ENCODE assay signal across 13 cellular contexts in genomic region chr22:30017824-30018223, GRCh38.
DNase-seq lines count a peak whose midpoint lies in the region; ATAC-seq and TF ChIP-seq lines count a peak whose summit lies in the region.
"Had no signal": no experiment of that assay in that cellular context is flagged by ENCODE, and none has a peak within 500 bp of the region (broad histone marks: within the 10 kb centered on the region; RNA-seq: fewer than 3 reads in every experiment).

No MANE protein-coding gene starts in this region.

- TF ChIP-seq CTCF in heart left ventricle (IDR thresholded peaks at IDR 0.05) (no peak), IMR-90 (conservative IDR thresholded peaks at IDR 0.05; ENCODE audit: low read depth, low read length) (no peak)

- intact Hi-C loops in Right ventricle myocardium inferior (cut with DNase I) (no loop called here), heart left ventricle (cut with DNase I) (no loop called here), IMR-90 (cut with micrococcal nuclease) (no loop called here)

- H3K18ac ChIP-seq in IMR-90 (ENCODE audit: low read depth, low read length) (no peak overlapping the region), mesenchymal stem cell (ENCODE audit: low read depth in 1 of 2, low read length in 2 of 2) (no peak overlapping the region)

- H4K5ac ChIP-seq in IMR-90 (ENCODE audit: low read depth, low read length) = no peak overlapping the region

- peaks cover 0 to 100% (median 98%) of the 10 kb centered on the region in 9 donors for H3K36me3 ChIP-seq in heart left ventricle
- H3K36me3 ChIP-seq in IMR-90 (ENCODE audit: control insufficient read depth, insufficient read depth, low read length) = peaks cover 68% of the 10 kb centered on the region
- H3K36me3 ChIP-seq in mesenchymal stem cell (ENCODE audit: control insufficient read depth in 1 of 2, insufficient read depth in 2 of 2, low read depth in 1 of 2, low read length in 2 of 2) = peaks cover 77 to 83% of the 10 kb centered on the region in 2 experiments

- H3K4me1 ChIP-seq in heart left ventricle = peaks cover 0 to 17% (median 2%) of the 10 kb centered on the region in 12 donors
- H3K4me1 ChIP-seq in IMR-90 (ENCODE audit: control insufficient read depth, insufficient read depth, low read length) = peaks cover 25% of the 10 kb centered on the region
- H3K4me1 ChIP-seq in mesenchymal stem cell (ENCODE audit: control insufficient read depth, insufficient read depth, low read depth, low read length) = peaks cover 11% of the 10 kb centered on the region
- H3K4me1 ChIP-seq: Caco-2 had no signal

- H2BK5ac ChIP-seq in IMR-90 (ENCODE audit: low read depth, low read length, poor library complexity, severe bottlenecking) (peak overlapping the region; percentile 68), mesenchymal stem cell (ENCODE audit: low read depth, low read length, poor library complexity, severe bottlenecking) (no peak overlapping the region)

- H2BK12ac ChIP-seq in mesenchymal stem cell (ENCODE audit: low read length in 2 of 2) = no peak overlapping the region

- POLR2A ChIA-PET in IMR-90 (lab: Charles Lee; ENCODE audit: unreplicated experiment) = no interaction called here

- H3K56ac ChIP-seq in IMR-90 (ENCODE audit: extremely low read depth, insufficient read depth, low read length) = no peak overlapping the region

- H3K9me3 ChIP-seq in heart left ventricle (no peaks in the 10 kb centered on the region), IMR-90 (ENCODE audit: control insufficient read depth, insufficient read depth, low read length) (no peaks in the 10 kb centered on the region), mesenchymal stem cell (ENCODE audit: control insufficient read depth, low read length) (no peaks in the 10 kb centered on the region)
- H3K9me3 ChIP-seq: BE2C, Caco-2 had no signal

- H2BK120ac ChIP-seq in IMR-90 (ENCODE audit: low read depth, low read length) = no peak overlapping the region
- no peak overlapping the region for H2BK120ac ChIP-seq in mesenchymal stem cell (ENCODE audit: low read depth, low read length)

- peak overlapping the region; percentile 31 for H2AK5ac ChIP-seq in IMR-90 (ENCODE audit: low read depth, low read length)
- H2AK5ac ChIP-seq in mesenchymal stem cell (ENCODE audit: low read length, severe bottlenecking) = no peak overlapping the region

- H3K9ac ChIP-seq in IMR-90 (ENCODE audit: low read depth, low read length) (no peak overlapping the region), mesenchymal stem cell (ENCODE audit: low read length) (no peak overlapping the region)

- peaks cover 19% of the 10 kb centered on the region; the same call in 1 of the 2 replicates for H4K20me1 ChIP-seq in IMR-90 (ENCODE audit: insufficient read depth, low read length)

- H3K14ac ChIP-seq in IMR-90 (replicated peaks; ENCODE audit: low read depth, low read length) (peak overlapping the region; percentile 70; the same call in 1 of the 2 replicates), mesenchymal stem cell (ENCODE audit: low read length in 2 of 2) (no peak overlapping the region)

- H3K27ac ChIP-seq in heart left ventricle (no peak overlapping the region), IMR-90 (ENCODE audit: insufficient read depth, low read length) (no peak overlapping the region), mesenchymal stem cell (ENCODE audit: low read length, poor library complexity, severe bottlenecking) (no peak overlapping the region)
- H3K27ac ChIP-seq: C4-2B had no signal

- peaks cover 57% of the 10 kb centered on the region for H3K9me1 ChIP-seq in IMR-90 (ENCODE audit: insufficient read depth, low read length)

- H3K4me3 ChIP-seq in heart left ventricle (no peak overlapping the region), IMR-90 (ENCODE audit: insufficient read depth, low read depth, low read length) (no peak overlapping the region), mesenchymal stem cell (ENCODE audit: insufficient read depth in 1 of 2, low read depth in 1 of 2, low read length in 2 of 2) (no peak overlapping the region)

- no peak overlapping the region for H3K4me2 ChIP-seq in IMR-90 (ENCODE audit: low read depth, low read length)
- no peak overlapping the region for H3K4me2 ChIP-seq in mesenchymal stem cell (ENCODE audit: low read length, poor library complexity, severe bottlenecking)

- H2AK9ac ChIP-seq in IMR-90 (replicated peaks; ENCODE audit: low read depth, low read length, poor library complexity) = peak overlapping the region; percentile 65

- H4K91ac ChIP-seq in IMR-90 (ENCODE audit: insufficient read depth, low read depth, low read length) (0 out of 2 replicates have a peak overlapping the region, but pooled peaks have one; percentile 8), mesenchymal stem cell (ENCODE audit: low read length) (no peak overlapping the region)

- H3K23ac ChIP-seq in IMR-90 (ENCODE audit: low read depth, low read length) (peak overlapping the region; percentile 39; the same call in 1 of the 2 replicates), mesenchymal stem cell (ENCODE audit: low read length in 2 of 2) (no peak overlapping the region)

- peak overlapping the region; percentile 45 for H3K4ac ChIP-seq in IMR-90 (ENCODE audit: low read depth, low read length)
- no peak overlapping the region for H3K4ac ChIP-seq in mesenchymal stem cell (ENCODE audit: low read depth in 1 of 2, low read length in 2 of 2)

- peak; percentile 34 for ATAC-seq in Right ventricle myocardium inferior
- ATAC-seq in heart left ventricle = no peak
- ATAC-seq in IMR-90 (ENCODE audit: low read depth) = no peak
- ATAC-seq: HepG2 had no signal

- TF ChIP-seq POLR2A in heart left ventricle (IDR thresholded peaks at IDR 0.05) = no peak
- TF ChIP-seq POLR2A in IMR-90 (IDR thresholded peaks at IDR 0.05; ENCODE audit: low read depth, low read length) = no peak

- 93 to 97% (median 96%) methylated on average over 3 to 4 of the region's 4 CpGs for whole genome bisulfite sequencing in heart left ventricle, 4 donors
- WGBS in IMR-90 (ENCODE audit: extremely low coverage in 2 of 2, insufficient read length in 1 of 2), 2 experiments = 80% methylated on average over 1 of the region's 4 CpGs; no CpG with 5 or more reads in 1 of the 2 experiments
- WGBS in mesenchymal stem cell = 96% methylated on average over 4 of the region's 4 CpGs

- TF ChIP-seq RAD21 in IMR-90 (IDR thresholded peaks at IDR 0.05; ENCODE audit: low read length) = no peak

- no TSS peak for BruUV-seq in IMR-90 (replicated peaks; lab: Mats Ljungman, UMichigan)

- CTCF ChIA-PET in IMR-90 (lab: Yijun Ruan, JAX) = interaction anchor here (0.6 kb wide), 1 partner anchor 482 kb away, joined by 4 read pairs; no protein-coding TSS in a partner anchor

- in situ Hi-C loops in IMR-90 (cut with MboI; ENCODE audit: low sequenced_read_pairs) = no loop called here

- dilution Hi-C loops in IMR-90 (cut with HindIII; ENCODE audit: low sequenced_read_pairs, unreplicated experiment) = no loop called here

- H3K27me3 ChIP-seq in heart left ventricle (no peaks in the 10 kb centered on the region), IMR-90 (ENCODE audit: control insufficient read depth, insufficient read depth, low read length) (no peaks in the 10 kb centered on the region), mesenchymal stem cell (ENCODE audit: control insufficient read depth in 1 of 2, insufficient read depth in 1 of 2, low read length in 2 of 2) (no peaks in the 10 kb centered on the region)
- H3K27me3 ChIP-seq: BE2C had no signal

- peak overlapping the region; percentile 27; the same call in 1 of the 2 replicates for H2BK20ac ChIP-seq in IMR-90 (ENCODE audit: low read depth, low read length)

- peak overlapping the region; percentile 29; the same call in 1 of the 3 replicates for H2BK15ac ChIP-seq in IMR-90 (ENCODE audit: low read depth, low read length)
- no peak overlapping the region for H2BK15ac ChIP-seq in mesenchymal stem cell (ENCODE audit: low read depth, poor library complexity, severe bottlenecking)

- no peak for DNase-seq in Right ventricle myocardium inferior (ENCODE audit: missing footprints)
- no peak for DNase-seq in heart left ventricle
- DNase-seq in IMR-90 = no peak
- DNase-seq in mesenchymal stem cell = no peak
- no peak for DNase-seq in stimulated activated CD4-positive, alpha-beta T cell treated with anti-CD3 and anti-CD28 coated beads, Interleukin-1b, Interleukin-23, amount 100 ng/mL, for 48 hours
- DNase-seq in NCI-H345 (lab: John Stamatoyannopoulos, UW) = no peak
- DNase-seq in putamen (ENCODE audit: low spot score) = no peak
- DNase-seq: BE2C; Caco-2; CD4-positive, alpha-beta T cell; H9 had no signal

- H2AFZ ChIP-seq in IMR-90 (replicated peaks; ENCODE audit: low read length, poor library complexity) = no peak overlapping the region
- H2AFZ ChIP-seq in mesenchymal stem cell (ENCODE audit: low read depth, low read length) = no peak overlapping the region

- no peak overlapping the region; a peak in 1 of 4 replicates for H4K8ac ChIP-seq in IMR-90 (ENCODE audit: low read depth in 2 of 2, low read length in 2 of 2)
- H4K8ac ChIP-seq in mesenchymal stem cell (ENCODE audit: low read length) = peak overlapping the region; percentile 14

- H3K79me1 ChIP-seq in IMR-90 (ENCODE audit: low read depth in 1 of 2, low read length in 2 of 2) (peaks cover 0 to 66% of the 10 kb centered on the region in 2 experiments; a peak in 2 of 4 replicates), mesenchymal stem cell (replicated peaks; ENCODE audit: low read length, poor library complexity, severe bottlenecking) (peaks cover 24% of the 10 kb centered on the region)

TF ChIP-seq in IMR-90, 13 proteins besides CTCF, POLR2A, EP300 and RAD21:
- no peak for TF ChIP-seq FOS (IDR thresholded peaks at IDR 0.05; ENCODE audit: low read depth, low read length)
- TF ChIP-seq MAZ (IDR thresholded peaks at IDR 0.05; ENCODE audit: borderline replicate concordance, low read depth, low read length) = no peak
- no peak for TF ChIP-seq CHD1 (IDR thresholded peaks at IDR 0.05; ENCODE audit: low read depth, low read length)
- no peak for TF ChIP-seq SMC3 (IDR thresholded peaks at IDR 0.05; ENCODE audit: low read depth, low read length)
